13 cellular contexts compared by ENCODE assay signal in genomic region chr13:101917475-101917810, GRCh38.
DNase-seq lines count a peak whose midpoint lies in the region; ATAC-seq and TF ChIP-seq lines count a peak whose summit lies in the region.
"Had no signal": no experiment of that assay in that cellular context is flagged by ENCODE, and none has a peak within 500 bp of the region (broad histone marks: within the 10 kb centered on the region; RNA-seq: fewer than 3 reads in every experiment).

No MANE protein-coding gene starts in this region.

- H2BK12ac ChIP-seq in neuronal stem cell (ENCODE audit: low read length): no peak overlapping the region

- no peak overlapping the region for H2BK120ac ChIP-seq in neuronal stem cell (ENCODE audit: low read depth, low read length)

- H3K9me3 ChIP-seq in neuronal stem cell (replicated peaks in 1 of 2; ENCODE audit: control insufficient read depth in 2 of 2, insufficient read depth in 1 of 2, low read depth in 1 of 2, low read length in 2 of 2): no peaks in the 10 kb centered on the region

- H3K4me1 ChIP-seq in neuronal stem cell (ENCODE audit: control insufficient read depth in 2 of 2, insufficient read depth in 1 of 2, low read depth in 1 of 2, low read length in 2 of 2): peaks cover 5 to 13% of the 10 kb centered on the region in 2 donors

- no peaks in the 10 kb centered on the region for H3K36me3 ChIP-seq in neuronal stem cell (replicated peaks in 1 of 2; ENCODE audit: control insufficient read depth in 2 of 2, insufficient read depth in 2 of 2, low read length in 2 of 2)

- H4K8ac ChIP-seq in neuronal stem cell (ENCODE audit: low read depth, low read length): no peak overlapping the region

- no peaks in the 10 kb centered on the region for H3K79me1 ChIP-seq in neuronal stem cell (ENCODE audit: low read depth, low read length)

- no peak overlapping the region for H3K18ac ChIP-seq in neuronal stem cell (ENCODE audit: low read length)

- H3K27ac ChIP-seq in neuronal stem cell (replicated peaks; ENCODE audit: low read length): no peak overlapping the region

- no peak overlapping the region for H2AK5ac ChIP-seq in neuronal stem cell (ENCODE audit: low read depth, low read length)

- H2BK15ac ChIP-seq in neuronal stem cell (ENCODE audit: low read length): no peak overlapping the region

- H3K9ac ChIP-seq in neuronal stem cell (ENCODE audit: low read depth, low read length, poor library complexity): no peak overlapping the region

- H3K27me3 ChIP-seq in neuronal stem cell (ENCODE audit: control insufficient read depth in 3 of 3, insufficient read depth in 3 of 3, low read depth in 1 of 3, low read length in 3 of 3): peaks cover 23 to 94% (median 41%) of the 10 kb centered on the region in 3 experiments

- no peak overlapping the region for H2BK5ac ChIP-seq in neuronal stem cell (ENCODE audit: low read length)

- no peak overlapping the region for H3K4me3 ChIP-seq in neuronal stem cell (ENCODE audit: low read length in 2 of 2)

- H4K91ac ChIP-seq in neuronal stem cell (ENCODE audit: low read depth, low read length, poor library complexity): no peak overlapping the region

- H3K4me2 ChIP-seq in neuronal stem cell (ENCODE audit: insufficient read depth, low read length, poor library complexity, severe bottlenecking): peak overlapping the region; percentile 18

- peak; percentile 3 for DNase-seq in GM03348 (ENCODE audit: low spot score)
- DNase-seq in NCI-H1436 (lab: John Stamatoyannopoulos, UW): peak; percentile 77
- DNase-seq in neuronal stem cell (ENCODE audit: low spot score): no peak
- no peak for DNase-seq in activated naive CD4-positive, alpha-beta T cell treated with Interleukin-2 at 50 U/mL for 16 hours
- DNase-seq in stimulated activated CD4-positive, alpha-beta T cell treated with anti-CD3 and anti-CD28 coated beads, Interleukin-4, amount 100 ng/mL, for 1 hour: no peak
- DNase-seq: activated naive CD4-positive, alpha-beta T cell treated with anti-CD3 and anti-CD28 coated beads, Interleukin-2, amount 10 ng/mL, durations not matched to agents 7 days and 5 days; immature natural killer cell; MM.1S; PC-3; T-helper 9 cell had no signal

- no CpG with 5 or more reads among the region's 16 CpGs for WGBS in neuronal stem cell (ENCODE audit: extremely low coverage in 2 of 2, insufficient read length in 2 of 2, insufficient replicate concordance in 1 of 2), 2 donors

- H2AFZ ChIP-seq in neuronal stem cell (ENCODE audit: low read length): no peak overlapping the region

- H3K23ac ChIP-seq in neuronal stem cell (ENCODE audit: low read depth, low read length, poor library complexity): no peak overlapping the region

- ATAC-seq in SK-N-SH treated with all-trans-retinoic acid at 6 μM for 48 hours: peak; percentile 7; the same call in 1 of the 3 replicates
- no peak for ATAC-seq in GM18907 (IDR thresholded peaks at IDR 0.05; ENCODE audit: unreplicated experiment)
- ATAC-seq: sciatic nerve had no signal

- no peak overlapping the region for H3K4ac ChIP-seq in neuronal stem cell (ENCODE audit: low read length)

- H3K14ac ChIP-seq in neuronal stem cell (ENCODE audit: low read length): no peak overlapping the region

TF ChIP-seq in SK-N-SH treated with all-trans-retinoic acid at 6 μM for 48 hours, 23 proteins besides CTCF, POLR2A, EP300 and RAD21:
- no peak for TF ChIP-seq TSHZ2 (CRISPR knock-in tag; IDR thresholded peaks at IDR 0.05)
TF ChIP-seq in SK-N-SH treated with all-trans-retinoic acid at 6 μM for 48 hours: peak in this region for 0.

Comparison
In these comparisons a context has a peak if more than half of its experiments do, and no peak if none do; other contexts are left out.
1. DNase-seq: peak in GM03348 (single experiment) and NCI-H1436 (single experiment); none in neuronal stem cell (single experiment), activated naive CD4-positive, alpha-beta T cell treated with Interleukin-2 at 50 U/mL for 16 hours (single experiment) and stimulated activated CD4-positive, alpha-beta T cell treated with anti-CD3 and anti-CD28 coated beads, Interleukin-4, amount 100 ng/mL, for 1 hour (single experiment).